Comparison of ENCODE assay signal across 3 cellular contexts in genomic region chr7:131292141-131292905, GRCh38.
TF ChIP-seq lines count a peak whose summit lies in the region.

No MANE protein-coding gene starts in this region.

TF ChIP-seq in SK-N-SH treated with all-trans-retinoic acid at 6 μM for 48 hours, 23 proteins besides CTCF, POLR2A, EP300 and RAD21 (continues in another document):
- TF ChIP-seq POU6F1 (CRISPR knock-in tag; IDR thresholded peaks at IDR 0.05; ENCODE audit: borderline replicate concordance, low read depth) (no peak), PATZ1 (CRISPR knock-in tag; IDR thresholded peaks at IDR 0.05; ENCODE audit: borderline replicate concordance) (no peak), ARNTL (CRISPR knock-in tag; IDR thresholded peaks at IDR 0.05; ENCODE audit: borderline replicate concordance, low read depth) (no peak), ESRRG (CRISPR knock-in tag; IDR thresholded peaks at IDR 0.05) (no peak), ZNF8 (CRISPR knock-in tag; IDR thresholded peaks at IDR 0.05) (no peak), TOX (CRISPR knock-in tag; IDR thresholded peaks at IDR 0.05; ENCODE audit: borderline replicate concordance) (no peak), SNAI2 (CRISPR knock-in tag; IDR thresholded peaks at IDR 0.05) (no peak), PPARA (CRISPR knock-in tag; IDR thresholded peaks at IDR 0.05; ENCODE audit: borderline replicate concordance) (no peak), ZFP3 (CRISPR knock-in tag; IDR thresholded peaks at IDR 0.05) (no peak), ZNF70 (CRISPR knock-in tag; IDR thresholded peaks at IDR 0.05) (no peak), RARB (CRISPR knock-in tag; IDR thresholded peaks at IDR 0.05) (no peak)
- TF ChIP-seq, protein P1, sequence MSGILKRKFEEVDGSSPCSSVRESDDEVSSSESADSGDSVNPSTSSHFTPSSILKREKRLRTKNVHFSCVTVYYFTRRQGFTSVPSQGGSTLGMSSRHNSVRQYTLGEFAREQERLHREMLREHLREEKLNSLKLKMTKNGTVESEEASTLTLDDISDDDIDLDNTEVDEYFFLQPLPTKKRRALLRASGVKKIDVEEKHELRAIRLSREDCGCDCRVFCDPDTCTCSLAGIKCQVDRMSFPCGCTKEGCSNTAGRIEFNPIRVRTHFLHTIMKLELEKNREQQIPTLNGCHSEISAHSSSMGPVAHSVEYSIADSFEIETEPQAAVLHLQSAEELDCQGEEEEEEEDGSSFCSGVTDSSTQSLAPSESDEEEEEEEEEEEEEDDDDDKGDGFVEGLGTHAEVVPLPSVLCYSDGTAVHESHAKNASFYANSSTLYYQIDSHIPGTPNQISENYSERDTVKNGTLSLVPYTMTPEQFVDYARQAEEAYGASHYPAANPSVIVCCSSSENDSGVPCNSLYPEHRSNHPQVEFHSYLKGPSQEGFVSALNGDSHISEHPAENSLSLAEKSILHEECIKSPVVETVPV (CRISPR knock-in tag; IDR thresholded peaks at IDR 0.05): no peak
- TF ChIP-seq, protein P2, sequence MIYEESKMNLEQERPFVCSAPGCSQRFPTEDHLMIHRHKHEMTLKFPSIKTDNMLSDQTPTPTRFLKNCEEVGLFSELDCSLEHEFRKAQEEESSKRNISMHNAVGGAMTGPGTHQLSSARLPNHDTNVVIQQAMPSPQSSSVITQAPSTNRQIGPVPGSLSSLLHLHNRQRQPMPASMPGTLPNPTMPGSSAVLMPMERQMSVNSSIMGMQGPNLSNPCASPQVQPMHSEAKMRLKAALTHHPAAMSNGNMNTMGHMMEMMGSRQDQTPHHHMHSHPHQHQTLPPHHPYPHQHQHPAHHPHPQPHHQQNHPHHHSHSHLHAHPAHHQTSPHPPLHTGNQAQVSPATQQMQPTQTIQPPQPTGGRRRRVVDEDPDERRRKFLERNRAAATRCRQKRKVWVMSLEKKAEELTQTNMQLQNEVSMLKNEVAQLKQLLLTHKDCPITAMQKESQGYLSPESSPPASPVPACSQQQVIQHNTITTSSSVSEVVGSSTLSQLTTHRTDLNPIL (CRISPR knock-in tag; IDR thresholded peaks at IDR 0.05; ENCODE audit: low read depth): no peak

TF ChIP-seq in SK-N-SH, 30 proteins besides CTCF, POLR2A, EP300 and RAD21:
- TF ChIP-seq GATA2 (CRISPR knock-in tag; IDR thresholded peaks at IDR 0.05) (no peak), RFX5 (IDR thresholded peaks at IDR 0.05; ENCODE audit: low read length) (no peak)

TF ChIP-seq in IMR-90, 13 proteins besides CTCF, POLR2A, EP300 and RAD21:
- peak; percentile 51 for TF ChIP-seq CEBPB (IDR thresholded peaks at IDR 0.05; ENCODE audit: low read depth, low read length)
- no peak for TF ChIP-seq NFE2L2 (IDR thresholded peaks at IDR 0.05; ENCODE audit: low read depth, low read length)
- no peak for TF ChIP-seq SMC3 (IDR thresholded peaks at IDR 0.05; ENCODE audit: low read depth, low read length)
